Comparison of ENCODE assay signal across 9 cellular contexts in genomic region chr12:53054112-53054878, GRCh38. TPM values are rescaled to one million over a fixed set of nuclear protein-coding genes. Genes with fewer than 3 reads are reported as not detected.
DNase-seq lines count a peak whose midpoint lies in the region; ATAC-seq and TF ChIP-seq lines count a peak whose summit lies in the region.
"Had no signal": no experiment of that assay in that cellular context is flagged by ENCODE, and none has a peak within 500 bp of the region (broad histone marks: within the 10 kb centered on the region; RNA-seq: fewer than 3 reads in every experiment).

No MANE protein-coding gene starts in this region.

- H3K27ac Mint-ChIP-seq in CD4-positive, alpha-beta T cell: peak overlapping the region; percentile 92

- CTCF ChIA-PET in CD4-positive, alpha-beta T cell (lab: Charles Lee): interaction anchor here (0.8 to 4.0 kb wide), 6 partner anchors 12 to 245 kb away, joined by 3 to 28 read pairs (median 6); partner anchors contain the start of genes IGFBP6, MYG1 and SPRYD3

- intact Hi-C loops in CD4-positive, alpha-beta T cell (cut with DNase I, micrococcal nuclease): loop anchor here (2.0 to 5.0 kb wide), 2 partner anchors 25 to 573 kb away; partner anchors contain the start of genes ATF7 (in 1 of the 2) and SPRYD3 (in 1 of the 2)

- H3K4me1 ChIP-seq in mononuclear cell (ENCODE audit: insufficient read depth, low read length): peaks cover 12% of the 10 kb centered on the region

- H3K9me3 Mint-ChIP-seq in CD4-positive, alpha-beta T cell: no peaks in the 10 kb centered on the region

- peak; percentile 89 for ATAC-seq in CD4-positive, alpha-beta T cell (ENCODE audit: poor library complexity)
- ATAC-seq in GM19438 (IDR thresholded peaks at IDR 0.05; ENCODE audit: low read depth, unreplicated experiment): peak; percentile 86

- H3K36me3 Mint-ChIP-seq in CD4-positive, alpha-beta T cell (ENCODE audit: low read depth): no peaks in the 10 kb centered on the region

- H3K27ac ChIP-seq in CD4-positive, alpha-beta T cell (ENCODE audit: low read depth, low read length): peak overlapping the region; percentile 65
- no peak overlapping the region for H3K27ac ChIP-seq in HL-60 (replicated peaks)
- peak overlapping the region; percentile 88 for H3K27ac ChIP-seq in epithelial cell of prostate

- H3K27me3 Mint-ChIP-seq in CD4-positive, alpha-beta T cell: no peaks in the 10 kb centered on the region

- POLR2A ChIA-PET in CD4-positive, alpha-beta T cell (lab: Charles Lee): interaction anchor here (1.1 to 2.6 kb wide), 5 partner anchors 8 to 165 kb away, joined by 3 to 36 read pairs (median 5); partner anchors contain the start of genes EIF4B and SPRYD3

- TF ChIP-seq CTCF in CD4-positive, alpha-beta T cell (IDR thresholded peaks at IDR 0.05): no peak
- no peak for TF ChIP-seq CTCF in HL-60 (IDR thresholded peaks at IDR 0.05; ENCODE audit: insufficient read depth, low read length)

- peak overlapping the region; percentile 96 for H3K4me3 Mint-ChIP-seq in CD4-positive, alpha-beta T cell

- no peaks in the 10 kb centered on the region for H3K9me3 ChIP-seq in CD4-positive, alpha-beta T cell (ENCODE audit: control insufficient read depth, low read length)
- no peaks in the 10 kb centered on the region for H3K9me3 ChIP-seq in mononuclear cell (ENCODE audit: low read depth, low read length)

- H3K27me3 ChIP-seq in CD4-positive, alpha-beta T cell (ENCODE audit: control insufficient read depth, insufficient read depth, low read length): no peaks in the 10 kb centered on the region
- H3K27me3 ChIP-seq in HL-60 (ENCODE audit: insufficient read depth, poor library complexity, severe bottlenecking): peaks cover 2% of the 10 kb centered on the region
- no peaks in the 10 kb centered on the region for H3K27me3 ChIP-seq in mononuclear cell (ENCODE audit: insufficient read depth, low read length)

- H3K4me3 ChIP-seq in HL-60 (replicated peaks; ENCODE audit: insufficient read depth, low read length): peak overlapping the region; percentile 89
- H3K4me3 ChIP-seq in mononuclear cell (ENCODE audit: low read length): peak overlapping the region; percentile 57

- peaks cover 15% of the 10 kb centered on the region for H3K4me1 Mint-ChIP-seq in CD4-positive, alpha-beta T cell (ENCODE audit: low read depth)

- peak; percentile 85 to 93 (median 90) for DNase-seq in CD4-positive, alpha-beta T cell
- DNase-seq in HL-60 (ENCODE audit: low read depth in 1 of 2, low spot score in 1 of 2) (peak; percentile 79 to 86), NK-92 (lab: John Stamatoyannopoulos, UW; ENCODE audit: unreplicated experiment) (peak; percentile 65), activated T-cell treated with anti-CD3 and anti-CD28 coated beads for 24 hours (ENCODE audit: low read depth) (peak; percentile 87), epithelial cell of prostate (ENCODE audit: low read depth, low spot score) (peak; percentile 75)
- DNase-seq in stimulated activated CD8-positive, alpha-beta memory T cell treated with anti-CD3 and anti-CD28 coated beads, Interleukin-2, amount 100 ng/mL, for 48 hours (ENCODE audit: low read depth in 2 of 2): peak; percentile 85 to 87

RNA-seq across cellular contexts. Expression of gene TNS2, which starts 4.4 kb away (rescaled TPM):
- total RNA-seq in CD4-positive, alpha-beta T cell: 1 to 10 TPM; 2.3 to 3.0 TPM
- total RNA-seq in mononuclear cell: 0.21 TPM

RNA-seq across cellular contexts. Expression of gene SPRYD3, which starts 24.9 kb away (rescaled TPM):
- 10 to 100 TPM; 17.7 to 21.0 TPM for total RNA-seq in CD4-positive, alpha-beta T cell
- total RNA-seq in mononuclear cell: 9.4 TPM

RNA-seq across cellular contexts. Expression of gene IGFBP6, which starts 43.2 kb away (rescaled TPM):
- total RNA-seq in CD4-positive, alpha-beta T cell: under 1 TPM in 1 of 2 experiments, not detected in 1; 0.49 TPM
- total RNA-seq in mononuclear cell: not detected
- total RNA-seq: T-helper 1 cell treated with Interleukin-12 subunit alpha and Interleukin-12 subunit beta and Interleukin-4 antibody, amounts not matched to agents 30 ng/mL and 1 ng/mL, for 36 hours had no signal

RNA-seq across cellular contexts. Expression of gene EIF4B, which starts 48.0 kb away (rescaled TPM):
- total RNA-seq in CD4-positive, alpha-beta T cell: 100 to 1,000 TPM; 794 to 806 TPM
- total RNA-seq in mononuclear cell: 1,510 TPM

RNA-seq across cellular contexts. Expression of gene SOAT2, which starts 49.0 kb away (rescaled TPM):
- under 1 TPM; 0.22 to 0.49 TPM for total RNA-seq in CD4-positive, alpha-beta T cell
- total RNA-seq in mononuclear cell: 0.21 TPM
- total RNA-seq: T-helper 1 cell treated with Interleukin-12 subunit alpha and Interleukin-12 subunit beta and Interleukin-4 antibody, amounts not matched to agents 30 ng/mL and 1 ng/mL, for 36 hours had no signal
